In genomic region chr17:61996916-61997605, GRCh38 we compare ENCODE assay signal across 27 cellular contexts.
DNase-seq lines count a peak whose midpoint lies in the region; ATAC-seq and TF ChIP-seq lines count a peak whose summit lies in the region.
"Had no signal": no experiment of that assay in that cellular context is flagged by ENCODE, and none has a peak within 500 bp of the region (broad histone marks: within the 10 kb centered on the region; RNA-seq: fewer than 3 reads in every experiment).

No MANE protein-coding gene starts in this region.

- 67% methylated on average over 4 of the region's 4 CpGs for WGBS in right cardiac atrium

- H3K27ac ChIP-seq in right cardiac atrium (ENCODE audit: low read length) (no peak overlapping the region), osteoblast (ENCODE audit: low read depth, low read length) (peak overlapping the region; percentile 77)
- H3K27ac ChIP-seq: ascending aorta, HL-60, neural progenitor cell, upper lobe of left lung had no signal

- H3K9ac ChIP-seq in endocrine pancreas (ENCODE audit: control insufficient read depth, insufficient read depth, low read length) = no peak overlapping the region
- H3K9ac ChIP-seq: neural progenitor cell had no signal

- TF ChIP-seq CTCF in osteoblast (IDR thresholded peaks at IDR 0.05; ENCODE audit: extremely low read depth, low read depth, low read length) = no peak

- ATAC-seq in left ventricle myocardium superior (peak; percentile 44), right cardiac atrium (no peak), GM18868 (IDR thresholded peaks at IDR 0.05; ENCODE audit: unreplicated experiment) (no peak), HG02678 (IDR thresholded peaks at IDR 0.05; ENCODE audit: unreplicated experiment) (no peak)
- ATAC-seq: activated naive CD4-positive, alpha-beta T cell treated with anti-CD3 and anti-CD28 coated beads, Interleukin-2, amount 50 U/mL, for 72 hours; activated T-helper 17 cell treated with anti-CD3 and anti-CD28 coated beads, Interleukin-2, amount 50 U/mL, for 72 hours; HCT116 had no signal

- peaks cover 22% of the 10 kb centered on the region for H4K20me1 ChIP-seq in osteoblast (ENCODE audit: insufficient read depth, low read length)

- DNase-seq in left ventricle myocardium superior (no peak), right cardiac atrium (no peak), osteoblast (ENCODE audit: insufficient read length, low spot score, missing footprints) (no peak), iPS-NIHi11 (ENCODE audit: low spot score) (no peak), HCEC 1CT (no peak)
- DNase-seq: activated CD4-positive, alpha-beta memory T cell treated with anti-CD3 and anti-CD28 coated beads for 36 hours; activated CD8-positive, alpha-beta memory T cell treated with anti-CD3 and anti-CD28 coated beads, Interleukin-2, amount 50 U/mL, for 48 hours; BE2C; COR-L47; DMS79 treated with DMSO at 0.1 percent for 48 hours; foreskin melanocyte; hippocampal formation; NCI-H1092; NCI-H187 treated with DMSO at 0.1 percent for 48 hours; NCI-H748 treated with DMSO at 0.1 percent for 48 hours; stimulated activated CD4-positive, alpha-beta T cell treated with anti-CD3 and anti-CD28 coated beads, Interleukin-2, amount 100 ng/mL, for 24 hours; upper lobe of left lung had no signal

- H3K36me3 ChIP-seq in endocrine pancreas (ENCODE audit: control insufficient read depth, insufficient read depth, low read length) (no peaks in the 10 kb centered on the region), osteoblast (ENCODE audit: insufficient read depth, low read length) (peaks cover 18% of the 10 kb centered on the region)

- peaks cover 48% of the 10 kb centered on the region for H3K79me2 ChIP-seq in osteoblast (ENCODE audit: insufficient read depth, low read length)

- no peak overlapping the region for H3K4me3 ChIP-seq in right cardiac atrium (ENCODE audit: low read length)
- peak overlapping the region; percentile 26 for H3K4me3 ChIP-seq in endocrine pancreas (ENCODE audit: control insufficient read depth, insufficient read depth, low read length)
- no peak overlapping the region for H3K4me3 ChIP-seq in osteoblast (ENCODE audit: insufficient read depth, low read length)
- H3K4me3 ChIP-seq: ascending aorta, neural progenitor cell, smooth muscle cell, upper lobe of left lung had no signal

- no peaks in the 10 kb centered on the region for H3K27me3 ChIP-seq in right cardiac atrium (ENCODE audit: control insufficient read depth, insufficient read depth)
- no peaks in the 10 kb centered on the region for H3K27me3 ChIP-seq in endocrine pancreas (ENCODE audit: control insufficient read depth, insufficient read depth, low read length)
- H3K27me3 ChIP-seq in osteoblast (ENCODE audit: insufficient read depth, low read length) = no peaks in the 10 kb centered on the region
- H3K27me3 ChIP-seq: ascending aorta, BE2C, neural progenitor cell, upper lobe of left lung had no signal

- no peak overlapping the region for H2AFZ ChIP-seq in osteoblast (ENCODE audit: low read length)
- H2AFZ ChIP-seq: neural progenitor cell had no signal

- H3K9me3 ChIP-seq in right cardiac atrium (ENCODE audit: control insufficient read depth, low read length) (no peaks in the 10 kb centered on the region), endocrine pancreas (ENCODE audit: control insufficient read depth, low read length) (no peaks in the 10 kb centered on the region), osteoblast (ENCODE audit: low read depth, low read length) (no peaks in the 10 kb centered on the region)
- H3K9me3 ChIP-seq: ascending aorta, BE2C, upper lobe of left lung had no signal

- peak overlapping the region; percentile 18 for H3K4me2 ChIP-seq in osteoblast (ENCODE audit: insufficient read depth, low read length)
- H3K4me2 ChIP-seq: neural progenitor cell, smooth muscle cell had no signal

- H3K4me1 ChIP-seq in right cardiac atrium (ENCODE audit: control insufficient read depth, insufficient read depth, low read length) (no peaks in the 10 kb centered on the region), endocrine pancreas (ENCODE audit: control insufficient read depth, insufficient read depth, low read length) (peaks cover 23% of the 10 kb centered on the region), osteoblast (ENCODE audit: insufficient read depth, low read length) (peaks cover 19% of the 10 kb centered on the region)
- H3K4me1 ChIP-seq: BE2C, neural progenitor cell had no signal

- intact Hi-C loops in left ventricle myocardium superior (cut with micrococcal nuclease) (loop anchor here (10.0 kb wide), 1 partner anchor 58 kb away; no protein-coding TSS in a partner anchor), right cardiac atrium (cut with DNase I) (no loop called here)
